ENCODE assay signal across 36 cellular contexts in genomic region chr10:130425881-130426435, GRCh38.
"Had no signal": no experiment of that assay in that cellular context is flagged by ENCODE, and none has a peak within 500 bp of the region (broad histone marks: within the 10 kb centered on the region; RNA-seq: fewer than 3 reads in every experiment).

No MANE protein-coding gene starts in this region.

- ATAC-seq: activated naive CD4-positive, alpha-beta T cell treated with anti-CD3 and anti-CD28 coated beads, Interleukin-2, amount 50 U/mL, for 72 hours; activated T-cell treated with anti-CD3 and anti-CD28 coated beads, Interleukin-2, amount 50 U/mL, for 72 hours; activated T-helper 17 cell treated with anti-CD3 and anti-CD28 coated beads, Interleukin-2, amount 50 U/mL, for 72 hours; body of pancreas had no signal

- H3K4me1 ChIP-seq: adrenal gland, body of pancreas, breast epithelium had no signal

- H3K36me3 ChIP-seq: adrenal gland, breast epithelium, MG63 had no signal

- H3K27ac ChIP-seq: adrenal gland, body of pancreas, breast epithelium, PC-9, RWPE1, VCaP had no signal

- H3K27me3 Mint-ChIP-seq: activated B cell treated with CpG ODN at 0.5 μM for 24 hours; activated CD4-positive, alpha-beta memory T cell treated with anti-CD3 and anti-CD28 coated beads for 36 hours; IgD-negative memory B cell had no signal

- H3K4me3 Mint-ChIP-seq: activated B cell treated with CpG ODN at 0.5 μM for 24 hours; activated CD4-positive, alpha-beta memory T cell treated with anti-CD3 and anti-CD28 coated beads for 36 hours; activated naive CD4-positive, alpha-beta T cell treated with anti-CD3 and anti-CD28 coated beads for 36 hours; activated T-cell treated with anti-CD3 and anti-CD28 coated beads, Interleukin-2, amount 50 U/mL, for 72 hours; activated T-helper 17 cell treated with anti-CD3 and anti-CD28 coated beads, Interleukin-2, amount 50 U/mL, for 72 hours; IgD-negative memory B cell had no signal

- DNase-seq: activated B cell treated with CpG ODN at 0.5 μM for 24 hours; activated CD4-positive, alpha-beta memory T cell treated with anti-CD3 and anti-CD28 coated beads for 36 hours; activated CD4-positive, alpha-beta T cell treated with anti-CD3 and anti-CD28 coated beads for 4 hours; activated CD4-positive, alpha-beta T cell treated with anti-CD3 and anti-CD28 coated beads, Interleukin-2, amount 50 U/mL, for 1 hour; activated CD4-positive, CD25-positive, alpha-beta regulatory T cell treated with anti-CD3 and anti-CD28 coated beads, Interleukin-2, amount 50 U/mL, for 72 hours; activated gamma-delta T cell treated with Interleukin-2 at 50 U/mL for 16 hours; activated naive CD4-positive, alpha-beta T cell treated with anti-CD3 and anti-CD28 coated beads for 36 hours; activated T-cell treated with anti-CD3 and anti-CD28 coated beads, Interleukin-2, amount 50 U/mL, for 1 hour; activated T-cell treated with anti-CD3 and anti-CD28 coated beads, Interleukin-2, amount 50 U/mL, for 72 hours; body of pancreas; caudate nucleus; Karpas-422; KBM-7; MG63; NCI-H1048; NCI-H1105 treated with DMSO at 0.1 percent for 48 hours; NCI-H1436; NCI-H1694; NCI-H1930; NCI-H2081 treated with DMSO at 0.1 percent for 48 hours; NCI-H345; NCI-H524 treated with DMSO at 0.1 percent for 48 hours; NK-92 treated with Interleukin-12 subunit alpha and Interleukin-12 subunit beta, amount 100 ng/mL, for 24 hours; PC-9; Right ventricle myocardium superior; SW 1271; T-helper 1 cell; T-helper 2 cell; T-helper 9 cell had no signal

- H3K36me3 Mint-ChIP-seq: activated CD4-positive, alpha-beta memory T cell treated with anti-CD3 and anti-CD28 coated beads for 36 hours; activated naive CD4-positive, alpha-beta T cell treated with anti-CD3 and anti-CD28 coated beads, Interleukin-2, amount 50 U/mL, for 72 hours; IgD-negative memory B cell had no signal

- H3K4me3 ChIP-seq: adrenal gland, body of pancreas, breast epithelium, MG63, PC-9 had no signal

- H3K9me3 Mint-ChIP-seq: activated B cell treated with CpG ODN at 0.5 μM for 24 hours; activated CD4-positive, alpha-beta memory T cell treated with anti-CD3 and anti-CD28 coated beads for 36 hours; activated naive CD4-positive, alpha-beta T cell treated with anti-CD3 and anti-CD28 coated beads for 36 hours; activated naive CD4-positive, alpha-beta T cell treated with anti-CD3 and anti-CD28 coated beads, Interleukin-2, amount 50 U/mL, for 72 hours; activated T-cell treated with anti-CD3 and anti-CD28 coated beads, Interleukin-2, amount 50 U/mL, for 72 hours; activated T-helper 17 cell treated with anti-CD3 and anti-CD28 coated beads, Interleukin-2, amount 50 U/mL, for 72 hours had no signal

- H3K9me3 ChIP-seq: adrenal gland, body of pancreas, breast epithelium, MG63 had no signal

- H3K27ac Mint-ChIP-seq: activated B cell treated with CpG ODN at 0.5 μM for 24 hours; activated CD4-positive, alpha-beta memory T cell treated with anti-CD3 and anti-CD28 coated beads for 36 hours; activated naive CD4-positive, alpha-beta T cell treated with anti-CD3 and anti-CD28 coated beads for 36 hours; activated naive CD4-positive, alpha-beta T cell treated with anti-CD3 and anti-CD28 coated beads, Interleukin-2, amount 50 U/mL, for 72 hours; activated T-cell treated with anti-CD3 and anti-CD28 coated beads, Interleukin-2, amount 50 U/mL, for 72 hours; activated T-helper 17 cell treated with anti-CD3 and anti-CD28 coated beads, Interleukin-2, amount 50 U/mL, for 72 hours; IgD-negative memory B cell had no signal

- H3K4me1 Mint-ChIP-seq: activated B cell treated with CpG ODN at 0.5 μM for 24 hours, IgD-negative memory B cell had no signal

- H3K27me3 ChIP-seq: adrenal gland, body of pancreas, breast epithelium, MG63 had no signal
